In the genomic region with DNA sequence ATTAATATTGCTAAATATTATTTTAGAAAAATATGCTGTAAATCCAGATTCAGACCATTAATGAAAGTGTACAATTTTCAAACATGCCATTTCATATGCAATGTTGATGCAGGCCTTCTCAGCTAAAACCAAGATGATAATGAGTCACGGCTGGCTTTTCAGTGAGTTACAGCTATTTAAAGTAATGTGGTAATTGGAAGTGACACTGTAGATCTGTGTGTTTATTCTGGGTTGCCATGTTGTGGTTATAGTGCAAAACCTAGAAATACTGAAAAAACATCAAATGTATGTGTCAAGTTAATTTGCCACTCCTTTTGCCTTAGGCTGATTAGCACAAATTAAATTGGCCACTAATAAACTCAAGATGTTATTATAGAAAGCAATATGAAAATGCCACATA, we compare ENCODE assay signal across 1 cellular context.
TF ChIP-seq lines count a peak whose summit lies in the region.

No MANE protein-coding gene starts in this region.

TF ChIP-seq in HEK293, 187 proteins besides CTCF, POLR2A, EP300 and RAD21 (continued from another document):
- TF ChIP-seq, protein P1, sequence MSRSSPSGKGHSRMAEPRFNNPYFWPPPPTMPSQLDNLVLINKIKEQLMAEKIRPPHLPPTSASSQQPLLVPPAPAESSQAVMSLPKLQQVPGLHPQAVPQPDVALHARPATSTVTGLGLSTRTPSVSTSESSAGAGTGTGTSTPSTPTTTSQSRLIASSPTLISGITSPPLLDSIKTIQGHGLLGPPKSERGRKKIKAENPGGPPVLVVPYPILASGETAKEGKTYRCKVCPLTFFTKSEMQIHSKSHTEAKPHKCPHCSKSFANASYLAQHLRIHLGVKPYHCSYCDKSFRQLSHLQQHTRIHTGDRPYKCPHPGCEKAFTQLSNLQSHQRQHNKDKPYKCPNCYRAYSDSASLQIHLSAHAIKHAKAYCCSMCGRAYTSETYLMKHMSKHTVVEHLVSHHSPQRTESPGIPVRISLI (tag by site-specific recombination; IDR thresholded peaks at IDR 0.05), result peak; percentile 22; the same call in 1 of the 2 replicates
- TF ChIP-seq ZEB2 (tag by site-specific recombination; IDR thresholded peaks at IDR 0.05), result peak; percentile 38
